Comparison of ENCODE assay signal across 8 cellular contexts in genomic region chr11:119100246-119100959, GRCh38. TPM values are rescaled to one million over a fixed set of nuclear protein-coding genes. Genes with fewer than 3 reads are reported as not detected.
A peak's percentile ranks its signal among the peaks of the same experiment; 100 is the strongest.
DNase-seq lines count a peak whose midpoint lies in the region; ATAC-seq and TF ChIP-seq lines count a peak whose summit lies in the region.

No MANE protein-coding gene starts in this region.

- H3F3A ChIP-seq in PC-9 (ENCODE audit: insufficient read depth, low read depth) = peaks cover 53% of the 10 kb centered on the region
- no peaks in the 10 kb centered on the region for H3F3A ChIP-seq in neural cell (ENCODE audit: insufficient read depth, low read length, poor library complexity, severe bottlenecking)

- peak; percentile 18 for TF ChIP-seq RAD21 in neural cell (conservative IDR thresholded peaks at IDR 0.05)

- CTCF ChIA-PET in BJ (lab: Yijun Ruan, JAX) = interaction anchor here (0.8 to 2.2 kb wide), 4 partner anchors 14 to 96 kb away, joined by 3 to 8 read pairs (median 3); no protein-coding TSS in a partner anchor
- CTCF ChIA-PET in PC-9 (lab: Charles Lee) = no interaction called here

- H3K27me3 ChIP-seq in BJ (ENCODE audit: control insufficient read depth, insufficient read depth, low read length) (no peaks in the 10 kb centered on the region), PC-9 (ENCODE audit: insufficient read depth, low read depth) (no peaks in the 10 kb centered on the region), duodenal mucosa (ENCODE audit: control insufficient read depth in 1 of 2, insufficient read depth in 2 of 2, low read length in 2 of 2) (no peaks in the 10 kb centered on the region), neural cell (ENCODE audit: insufficient read depth, low read depth, low read length) (no peaks in the 10 kb centered on the region)

- POLR2A ChIA-PET in BJ (lab: Charles Lee) = no interaction called here
- POLR2A ChIA-PET in PC-9 (lab: Charles Lee; ENCODE audit: unreplicated experiment) = no interaction called here

- DNase-seq in BJ (ENCODE audit: low read depth) (no peak), GM13976 (ENCODE audit: low spot score) (no peak), PC-9 (peak in 1 of 2 experiments; percentile 61), NCI-H345 (lab: John Stamatoyannopoulos, UW) (no peak)

- H3K79me2 ChIP-seq in PC-9 (ENCODE audit: low read depth) (peaks cover 24% of the 10 kb centered on the region), neural cell (replicated peaks; ENCODE audit: insufficient read depth, low read length) (no peaks in the 10 kb centered on the region)

- H3K9ac ChIP-seq in duodenal mucosa (ENCODE audit: low read depth in 1 of 2, low read length in 2 of 2) = peak overlapping the region; percentile 87 to 93
- peak overlapping the region; percentile 75 for H3K9ac ChIP-seq in neural cell (ENCODE audit: low read length)

- H3K9me2 ChIP-seq in PC-9 (ENCODE audit: insufficient read depth) (no peaks in the 10 kb centered on the region), neural cell (ENCODE audit: insufficient read depth, low read length) (no peaks in the 10 kb centered on the region)

- in situ Hi-C loops in GM13976 (cut with MboI; ENCODE audit: low sequenced_read_pairs, unreplicated experiment) = no loop called here

- BruUV-seq in PC-9 (replicated peaks; lab: Mats Ljungman, UMichigan) = no TSS peak

- H3K4me2 ChIP-seq in PC-9 = peak overlapping the region; percentile 92
- peak overlapping the region; percentile 88 for H3K4me2 ChIP-seq in neural cell (ENCODE audit: low read length)

- no peaks in the 10 kb centered on the region for H3K9me3 ChIP-seq in PC-9 (ENCODE audit: insufficient read depth, low read depth)
- H3K9me3 ChIP-seq in duodenal mucosa (ENCODE audit: control insufficient read depth in 1 of 2, low read length in 2 of 2) = no peaks in the 10 kb centered on the region
- H3K9me3 ChIP-seq in neural cell (ENCODE audit: low read length) = no peaks in the 10 kb centered on the region

- H3K4me3 ChIP-seq in BJ (ENCODE audit: low read depth, low read length) (peak overlapping the region; percentile 76), PC-9 (peak overlapping the region; percentile 79), duodenal mucosa (ENCODE audit: low read depth in 1 of 2, low read length in 2 of 2) (peak overlapping the region; percentile 92 to 93), neural cell (ENCODE audit: low read length) (peak overlapping the region; percentile 82)

- H2AFZ ChIP-seq in PC-9 (peak overlapping the region; percentile 87; the same call in 1 of the 2 replicates), neural cell (ENCODE audit: low read depth, low read length) (no peak overlapping the region)

- TF ChIP-seq CTCF in BJ (IDR thresholded peaks at IDR 0.05; ENCODE audit: insufficient read depth, low read depth, low read length) (peak; percentile 62), GM13976 (IDR thresholded peaks at IDR 0.05; ENCODE audit: borderline replicate concordance, control extremely low read depth, extremely low read depth, insufficient read depth, missing control alignments) (peak; percentile 21), PC-9 (conservative IDR thresholded peaks at IDR 0.05) (peak; percentile 74), neural cell (IDR thresholded peaks at IDR 0.05; ENCODE audit: poor library complexity, severe bottlenecking) (peak; percentile 53)

- H3K27ac ChIP-seq in PC-9 (no peak overlapping the region), duodenal mucosa (ENCODE audit: low read depth, low read length) (no peak overlapping the region), neural cell (ENCODE audit: low read length) (no peak overlapping the region)

- H4K20me1 ChIP-seq in PC-9 (ENCODE audit: insufficient read depth) (no peaks in the 10 kb centered on the region), neural cell (ENCODE audit: insufficient read depth) (no peaks in the 10 kb centered on the region)

- ATAC-seq in HG03039 (IDR thresholded peaks at IDR 0.05; ENCODE audit: unreplicated experiment) (no peak), HG02884 (IDR thresholded peaks at IDR 0.05; ENCODE audit: unreplicated experiment) (no peak)

- H3K4me1 ChIP-seq in PC-9 (replicated peaks; ENCODE audit: insufficient read depth) (peaks cover 25% of the 10 kb centered on the region), duodenal mucosa (ENCODE audit: control insufficient read depth in 1 of 2, insufficient read depth in 2 of 2, low read length in 2 of 2) (peaks cover 12 to 30% of the 10 kb centered on the region in 2 donors)

- H3K36me3 ChIP-seq in BJ (ENCODE audit: control insufficient read depth, insufficient read depth, low read length) = peaks cover 4% of the 10 kb centered on the region
- H3K36me3 ChIP-seq in PC-9 (ENCODE audit: low read depth) = peaks cover 16% of the 10 kb centered on the region
- peaks cover 12 to 21% of the 10 kb centered on the region in 2 donors for H3K36me3 ChIP-seq in duodenal mucosa (ENCODE audit: control insufficient read depth in 1 of 2, insufficient read depth in 2 of 2, low read length in 2 of 2)
- no peaks in the 10 kb centered on the region for H3K36me3 ChIP-seq in neural cell (ENCODE audit: insufficient read depth, low read length)

- intact Hi-C loops in PC-9 (cut with micrococcal nuclease; ENCODE audit: unreplicated experiment) = loop anchor here (5.0 kb wide), 2 partner anchors 193 to 217 kb away; partner anchors contain the start of gene MCAM

- TF ChIP-seq EP300 in neural cell (conservative IDR thresholded peaks at IDR 0.05; ENCODE audit: poor library complexity, severe bottlenecking) = no peak

TF ChIP-seq in neural cell, 6 proteins besides CTCF, POLR2A, EP300 and RAD21:
- TF ChIP-seq TAF1 (IDR thresholded peaks at IDR 0.05; ENCODE audit: low read depth) (no peak), POLR2AphosphoS5 (IDR thresholded peaks at IDR 0.05) (no peak), MXI1 (conservative IDR thresholded peaks at IDR 0.05; ENCODE audit: poor library complexity, severe bottlenecking) (no peak), SMC3 (conservative IDR thresholded peaks at IDR 0.05; ENCODE audit: poor library complexity) (no peak), EZH2 (IDR thresholded peaks at IDR 0.05; ENCODE audit: borderline replicate concordance, insufficient read depth, low read length, poor library complexity, severe bottlenecking) (no peak)
- TF ChIP-seq, protein P1, sequence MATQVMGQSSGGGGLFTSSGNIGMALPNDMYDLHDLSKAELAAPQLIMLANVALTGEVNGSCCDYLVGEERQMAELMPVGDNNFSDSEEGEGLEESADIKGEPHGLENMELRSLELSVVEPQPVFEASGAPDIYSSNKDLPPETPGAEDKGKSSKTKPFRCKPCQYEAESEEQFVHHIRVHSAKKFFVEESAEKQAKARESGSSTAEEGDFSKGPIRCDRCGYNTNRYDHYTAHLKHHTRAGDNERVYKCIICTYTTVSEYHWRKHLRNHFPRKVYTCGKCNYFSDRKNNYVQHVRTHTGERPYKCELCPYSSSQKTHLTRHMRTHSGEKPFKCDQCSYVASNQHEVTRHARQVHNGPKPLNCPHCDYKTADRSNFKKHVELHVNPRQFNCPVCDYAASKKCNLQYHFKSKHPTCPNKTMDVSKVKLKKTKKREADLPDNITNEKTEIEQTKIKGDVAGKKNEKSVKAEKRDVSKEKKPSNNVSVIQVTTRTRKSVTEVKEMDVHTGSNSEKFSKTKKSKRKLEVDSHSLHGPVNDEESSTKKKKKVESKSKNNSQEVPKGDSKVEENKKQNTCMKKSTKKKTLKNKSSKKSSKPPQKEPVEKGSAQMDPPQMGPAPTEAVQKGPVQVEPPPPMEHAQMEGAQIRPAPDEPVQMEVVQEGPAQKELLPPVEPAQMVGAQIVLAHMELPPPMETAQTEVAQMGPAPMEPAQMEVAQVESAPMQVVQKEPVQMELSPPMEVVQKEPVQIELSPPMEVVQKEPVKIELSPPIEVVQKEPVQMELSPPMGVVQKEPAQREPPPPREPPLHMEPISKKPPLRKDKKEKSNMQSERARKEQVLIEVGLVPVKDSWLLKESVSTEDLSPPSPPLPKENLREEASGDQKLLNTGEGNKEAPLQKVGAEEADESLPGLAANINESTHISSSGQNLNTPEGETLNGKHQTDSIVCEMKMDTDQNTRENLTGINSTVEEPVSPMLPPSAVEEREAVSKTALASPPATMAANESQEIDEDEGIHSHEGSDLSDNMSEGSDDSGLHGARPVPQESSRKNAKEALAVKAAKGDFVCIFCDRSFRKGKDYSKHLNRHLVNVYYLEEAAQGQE (IDR thresholded peaks at IDR 0.05; ENCODE audit: borderline replicate concordance) = no peak

RNA-seq across cellular contexts. Expression of gene DPAGT1, which starts 1.2 kb away (rescaled TPM):
- polyA plus RNA-seq in BJ (2011; rRNA removed) = 67.4 and 75.6 TPM in 2 replicates
- 48.9 and 101 TPM in 2 replicates for polyA minus RNA-seq in BJ (2011; rRNA and poly(A)+ RNA removed)
- total RNA-seq in PC-9 (2021) = 32.8 and 41.1 TPM in 2 replicates
- 9.8 and 27.0 TPM in 2 replicates for polyA plus RNA-seq in neural cell
- 10.5 and 14.6 TPM in 2 replicates for polyA minus RNA-seq in neural cell

RNA-seq across cellular contexts. Expression of gene C2CD2L, which starts 6.7 kb away (rescaled TPM):
- polyA plus RNA-seq in BJ (2011; rRNA removed) = 2.8 and 5.7 TPM in 2 replicates
- 6.5 and 11.5 TPM in 2 replicates for polyA minus RNA-seq in BJ (2011; rRNA and poly(A)+ RNA removed)
- 6.7 and 9.3 TPM in 2 replicates for total RNA-seq in PC-9 (2021)
- polyA plus RNA-seq in neural cell = 13.6 and 21.6 TPM in 2 replicates
- polyA minus RNA-seq in neural cell = 11.5 and 13.1 TPM in 2 replicates

RNA-seq across cellular contexts. Expression of gene HMBS, which starts 15.7 kb away (rescaled TPM):
- polyA plus RNA-seq in BJ (2011; rRNA removed) (38.4 and 54.9 TPM in 2 replicates), neural cell (12.7 and 15.9 TPM in 2 replicates)
- 22.1 and 29.0 TPM in 2 replicates for polyA minus RNA-seq in BJ (2011; rRNA and poly(A)+ RNA removed)
- total RNA-seq in PC-9 (2021) = 49.3 and 54.9 TPM in 2 replicates
- polyA minus RNA-seq in neural cell = 4.6 and 9.5 TPM in 2 replicates

RNA-seq across cellular contexts. Expression of gene HINFP, which starts 21.0 kb away (rescaled TPM):
- polyA plus RNA-seq in BJ (2011; rRNA removed) (17.6 and 27.3 TPM in 2 replicates), neural cell (50.0 and 58.8 TPM in 2 replicates)
- polyA minus RNA-seq in BJ (2011; rRNA and poly(A)+ RNA removed) = 18.4 and 40.8 TPM in 2 replicates
- 34.9 and 35.5 TPM in 2 replicates for total RNA-seq in PC-9 (2021)
- polyA minus RNA-seq in neural cell = 41.7 and 42.1 TPM in 2 replicates

RNA-seq across cellular contexts. Expression of gene VPS11, which starts 32.8 kb away (rescaled TPM):
- polyA plus RNA-seq in BJ (2011; rRNA removed) (11.4 and 15.9 TPM in 2 replicates), neural cell (24.1 and 24.8 TPM in 2 replicates)
- 22.0 and 26.1 TPM in 2 replicates for polyA minus RNA-seq in BJ (2011; rRNA and poly(A)+ RNA removed)
- total RNA-seq in PC-9 (2021) = 21.1 and 22.9 TPM in 2 replicates
- 33.7 and 41.9 TPM in 2 replicates for polyA minus RNA-seq in neural cell

Comparison
In these comparisons a context has a peak if more than half of its experiments do, and no peak if none do; other contexts are left out.
1. CTCF ChIP-seq: peak in every context shown above with its lines; median percentile 74 in PC-9; 62 in BJ; 53 in neural cell; 21 in GM13976.